In the genomic region with DNA sequence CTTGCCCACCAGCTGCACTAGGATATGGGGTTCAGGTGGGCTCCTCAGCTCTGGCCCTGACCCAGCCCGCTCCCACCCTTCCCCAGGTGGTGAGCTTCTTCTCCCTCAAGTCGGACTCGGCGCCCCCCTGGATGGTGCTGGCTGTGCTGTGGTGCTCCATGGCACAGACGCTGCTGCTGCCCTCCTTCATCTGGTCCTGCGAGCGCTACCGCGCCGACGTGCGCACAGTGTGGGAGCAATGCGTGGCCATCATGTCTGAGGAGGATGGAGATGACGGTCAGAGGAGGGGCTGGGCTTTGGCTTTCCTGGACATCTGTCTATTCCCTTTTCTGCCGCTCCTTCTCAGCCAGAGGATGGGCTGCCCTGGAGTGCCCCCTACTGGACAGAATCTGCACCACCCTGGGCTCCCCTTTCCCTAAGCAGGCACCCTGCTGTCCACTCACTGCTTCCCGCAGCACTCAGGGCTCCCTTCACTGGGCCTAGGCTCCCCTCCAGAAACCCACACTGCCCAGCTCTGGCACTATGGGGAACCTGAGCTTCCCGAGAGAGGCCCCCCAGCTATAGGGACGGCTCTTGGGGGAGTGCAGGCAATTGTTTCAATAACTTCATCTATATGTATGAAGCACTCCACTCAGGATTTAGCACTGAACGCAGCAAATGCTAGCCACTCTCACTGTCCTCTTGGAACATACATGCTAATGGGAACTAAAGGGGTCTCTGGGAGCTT, we compare ENCODE assay signal across 8 cellular contexts. TPM values are rescaled to one million over a fixed set of nuclear protein-coding genes. Genes with fewer than 3 reads are reported as not detected.
DNase-seq lines count a peak whose midpoint lies in the region; ATAC-seq and TF ChIP-seq lines count a peak whose summit lies in the region.

No MANE protein-coding gene starts in this region.

- TF ChIP-seq CTCF in BJ (IDR thresholded peaks at IDR 0.05; ENCODE audit: insufficient read depth, low read depth, low read length) (peak; percentile 97), kidney epithelial cell (IDR thresholded peaks at IDR 0.05; ENCODE audit: insufficient read depth, low read length, poor library complexity, severe bottlenecking) (peak; percentile 92)

- H3K4me3 ChIP-seq in BJ (ENCODE audit: low read depth, low read length) (peak overlapping the region; percentile 32), H7 (ENCODE audit: insufficient read depth, low read depth, low read length) (peak overlapping the region; percentile 57), kidney epithelial cell (ENCODE audit: low read depth, low read length) (no peak overlapping the region)

- CTCF ChIA-PET in BJ (lab: Yijun Ruan, JAX): interaction anchor here (0.5 to 12.9 kb wide), 34 partner anchors 9 to 241 kb away, joined by 3 to 92 read pairs (median 4); a partner anchor contains a TSS

- H3K27me3 ChIP-seq in BJ (ENCODE audit: control insufficient read depth, insufficient read depth, low read length): peaks cover 3% of the 10 kb centered on the region; the same call in 1 of the 2 replicates
- peaks cover 55% of the 10 kb centered on the region for H3K27me3 ChIP-seq in H7 (ENCODE audit: control insufficient read depth, insufficient read depth, low read length)
- peaks cover 17% of the 10 kb centered on the region for H3K27me3 ChIP-seq in kidney epithelial cell (ENCODE audit: control insufficient read depth, insufficient read depth, low read length)

- H3K36me3 ChIP-seq in BJ (ENCODE audit: control insufficient read depth, insufficient read depth, low read length) (no peaks in the 10 kb centered on the region; the same call in none of the 2 replicates), H7 (replicated peaks; ENCODE audit: control insufficient read depth, insufficient read depth, low read length) (peaks cover 1% of the 10 kb centered on the region; the same call in 1 of the 2 replicates), kidney epithelial cell (ENCODE audit: control insufficient read depth, insufficient read depth, low read length) (peaks cover 2% of the 10 kb centered on the region)

- POLR2A ChIA-PET in BJ (lab: Charles Lee): no interaction called here

- ATAC-seq in HG03196 (IDR thresholded peaks at IDR 0.05; ENCODE audit: unreplicated experiment): no peak

- DNase-seq in BJ (ENCODE audit: low read depth) (no peak), H7 (peak; percentile 96), NCI-H2196 (lab: John Stamatoyannopoulos, UW; ENCODE audit: unreplicated experiment) (peak; percentile 75), cerebellum (ENCODE audit: low spot score) (peak; percentile 92), kidney epithelial cell (ENCODE audit: low read depth) (no peak)
- DNase-seq in activated CD4-positive, alpha-beta T cell treated with anti-CD3 and anti-CD28 coated beads for 24 hours (ENCODE audit: low read depth in 2 of 2): peak; percentile 83 to 84
- peak; percentile 79 to 83 for DNase-seq in stimulated activated CD4-positive, alpha-beta T cell treated with anti-CD3 and anti-CD28 coated beads, Interleukin-1b, Interleukin-23, amount 100 ng/mL, for 4 hours (ENCODE audit: low read depth in 2 of 2)

RNA-seq across cellular contexts. Expression of a gene that starts 2.6 kb away (rescaled TPM):
- polyA plus RNA-seq in BJ (2011; rRNA removed): 40.9 and 71.6 TPM in 2 replicates
- 19.5 and 23.4 TPM in 2 replicates for polyA minus RNA-seq in BJ (2011; rRNA and poly(A)+ RNA removed)
- total RNA-seq in H7 (2014; rRNA removed; shearing (Covaris generic)): 38.0 and 46.9 TPM in 2 replicates
- total RNA-seq in cerebellum (25.0 TPM), kidney epithelial cell (21.8 and 27.7 TPM in 2 replicates)

RNA-seq across cellular contexts. Expression of a gene that starts 3.9 kb away (rescaled TPM):
- 3.3 and 6.6 TPM in 2 replicates for polyA plus RNA-seq in BJ (2011; rRNA removed)
- 3.6 and 3.8 TPM in 2 replicates for polyA minus RNA-seq in BJ (2011; rRNA and poly(A)+ RNA removed)
- 5.4 and 7.0 TPM in 2 replicates for total RNA-seq in H7 (2014; rRNA removed; shearing (Covaris generic))
- total RNA-seq in cerebellum: 28.5 TPM
- 0.21 and 0.75 TPM in 2 replicates for total RNA-seq in kidney epithelial cell

RNA-seq across cellular contexts. Expression of a gene that starts 15.2 kb away (rescaled TPM):
- polyA plus RNA-seq in BJ (2011; rRNA removed): 3.3 and 5.3 TPM in 2 replicates
- 1.6 and 3.7 TPM in 2 replicates for polyA minus RNA-seq in BJ (2011; rRNA and poly(A)+ RNA removed)
- 1.5 and 5.5 TPM in 2 replicates for total RNA-seq in H7 (2014; rRNA removed; shearing (Covaris generic))
- total RNA-seq in cerebellum: 5.5 TPM
- total RNA-seq in kidney epithelial cell: 0.34 and 0.38 TPM in 2 replicates

RNA-seq across cellular contexts. Expression of a gene that starts 25.5 kb away (rescaled TPM):
- 39.2 and 57.1 TPM in 2 replicates for polyA plus RNA-seq in BJ (2011; rRNA removed)
- 16.6 and 20.1 TPM in 2 replicates for polyA minus RNA-seq in BJ (2011; rRNA and poly(A)+ RNA removed)
- total RNA-seq in H7 (2014; rRNA removed; shearing (Covaris generic)): 85.6 and 115 TPM in 2 replicates
- total RNA-seq in cerebellum (10.2 TPM), kidney epithelial cell (5.8 and 8.3 TPM in 2 replicates)

RNA-seq across cellular contexts. Expression of a gene that starts 26.4 kb away (rescaled TPM):
- polyA plus RNA-seq in BJ (2011; rRNA removed): 52.9 and 90.0 TPM in 2 replicates
- 79.9 and 113 TPM in 2 replicates for polyA minus RNA-seq in BJ (2011; rRNA and poly(A)+ RNA removed)
- 103 and 112 TPM in 2 replicates for total RNA-seq in H7 (2014; rRNA removed; shearing (Covaris generic))
- total RNA-seq in cerebellum (45.4 TPM), kidney epithelial cell (70.1 and 77.2 TPM in 2 replicates)

Comparison
In these comparisons a context has a peak if more than half of its experiments do, and no peak if none do; other contexts are left out.
1. DNase-seq: peak in H7 (single experiment), NCI-H2196 (single experiment), activated CD4-positive, alpha-beta T cell treated with anti-CD3 and anti-CD28 coated beads for 24 hours (2 of 2), cerebellum (single experiment) and stimulated activated CD4-positive, alpha-beta T cell treated with anti-CD3 and anti-CD28 coated beads, Interleukin-1b, Interleukin-23, amount 100 ng/mL, for 4 hours (2 of 2); none in BJ (single experiment) and kidney epithelial cell (single experiment).